ENCODE assay signal across 1 cellular context in genomic region chr9:81224166-81224858, GRCh38.
TF ChIP-seq lines count a peak whose summit lies in the region.

No MANE protein-coding gene starts in this region.

TF ChIP-seq in HEK293T, 16 proteins besides CTCF, POLR2A, EP300 and RAD21 (continued from another document):
- TF ChIP-seq PKNOX1 (IDR thresholded peaks at IDR 0.05): no peak
TF ChIP-seq in HEK293T: peak in this region for 1.
